ENCODE assay signal across 8 cellular contexts in genomic region chr12:15899282-15899870, GRCh38. TPM values are rescaled to one million over a fixed set of nuclear protein-coding genes. Genes with fewer than 3 reads are reported as not detected.
A peak's percentile ranks its signal among the peaks of the same experiment; 100 is the strongest.
DNase-seq lines count a peak whose midpoint lies in the region; ATAC-seq, FAIRE-seq and TF ChIP-seq lines count a peak whose summit lies in the region.

No MANE protein-coding gene starts in this region.

- H3K27ac ChIP-seq in kidney (ENCODE audit: low read depth in 2 of 2, low read length in 2 of 2), result no peak overlapping the region

- TF ChIP-seq CTCF in GM10248 (IDR thresholded peaks at IDR 0.05; ENCODE audit: control extremely low read depth, extremely low read depth, low read depth, missing control alignments) (peak; percentile 52), WI38 (IDR thresholded peaks at IDR 0.05; ENCODE audit: low read depth, low read length) (peak; percentile 40; the same call in 1 of the 2 replicates), kidney (IDR thresholded peaks at IDR 0.05; ENCODE audit: borderline replicate concordance, extremely low read depth, insufficient read depth) (peak; percentile 40)

- H3K4me3 ChIP-seq in WI38 (ENCODE audit: low read depth, low read length) (no peak overlapping the region), kidney (ENCODE audit: low read length in 2 of 2) (no peak overlapping the region), H7 (ENCODE audit: insufficient read depth, low read depth, low read length) (no peak overlapping the region)

- ATAC-seq in GM19467 (IDR thresholded peaks at IDR 0.05; ENCODE audit: unreplicated experiment), result no peak

- no peak overlapping the region for H3K9ac ChIP-seq in kidney (ENCODE audit: low read length in 2 of 2)

- FAIRE-seq in kidney (lab: Jason Lieb, UNC), result peak; percentile 69

- CTCF ChIA-PET in GM10248 (lab: Yijun Ruan, JAX), result interaction anchor here (0.7 to 7.6 kb wide), 13 partner anchors 10 to 365 kb away, joined by 3 to 97 read pairs (median 4); partner anchors contain the start of genes DERA and STRAP

- H3K36me3 ChIP-seq in kidney (ENCODE audit: control insufficient read depth in 1 of 2, insufficient read depth in 2 of 2, low read length in 2 of 2), result peaks cover 19 to 25% of the 10 kb centered on the region in 2 donors
- peaks cover 24% of the 10 kb centered on the region for H3K36me3 ChIP-seq in H7 (replicated peaks; ENCODE audit: control insufficient read depth, insufficient read depth, low read length)

- POLR2A ChIA-PET in GM10248 (lab: Yijun Ruan, JAX), result interaction anchor here (1.0 kb wide), 1 partner anchor 1130 kb away, joined by 5 read pairs; no protein-coding TSS in a partner anchor

- H3K9me3 ChIP-seq in kidney (ENCODE audit: control insufficient read depth in 1 of 2, low read length in 2 of 2), result no peaks in the 10 kb centered on the region

- H3K27me3 ChIP-seq in H7 (ENCODE audit: control insufficient read depth, insufficient read depth, low read length), result no peaks in the 10 kb centered on the region

- no peaks in the 10 kb centered on the region for H3K4me1 ChIP-seq in kidney (ENCODE audit: control insufficient read depth in 1 of 2, insufficient read depth in 1 of 2, low read depth in 1 of 2, low read length in 2 of 2)

- intact Hi-C loops in kidney (cut with DNase I), result no loop called here

- DNase-seq in AG08395 (ENCODE audit: low spot score) (peak; percentile 22), GM10248 (ENCODE audit: extremely low spot score) (no peak), HT1080 (ENCODE audit: low read depth) (peak; percentile 15), kidney (no peak), H7 (no peak)
- no peak for DNase-seq in activated CD8-positive, alpha-beta memory T cell treated with anti-CD3 and anti-CD28 coated beads, Interleukin-2, amount 50 U/mL, for 48 hours

RNA-seq across cellular contexts. Expression of gene DERA, which starts 11.8 kb away (rescaled TPM):
- total RNA-seq in HT1080 (2014; rRNA removed; shearing (Covaris generic)), result 33.7 and 50.8 TPM in 2 replicates
- 51.6 and 52.5 TPM in 2 replicates for polyA plus RNA-seq in HT1080 (2015; cell fraction: cytosol; rRNA removed)
- polyA plus RNA-seq in HT1080 (2015; cell fraction: nucleus; rRNA removed), result 24.2 and 25.7 TPM in 2 replicates
- total RNA-seq in kidney, result 40.2 TPM
- 59.5 TPM for polyA plus RNA-seq in kidney (ENCODE audit: insufficient read depth, low read depth, low replicate concordance)
- total RNA-seq in H7 (2014; rRNA removed; shearing (Covaris generic)), result 32.9 and 34.7 TPM in 2 replicates

RNA-seq across cellular contexts. Expression of gene STRAP, which starts 17.2 kb away (rescaled TPM):
- 116 and 118 TPM in 2 replicates for total RNA-seq in HT1080 (2014; rRNA removed; shearing (Covaris generic))
- 342 and 365 TPM in 2 replicates for polyA plus RNA-seq in HT1080 (2015; cell fraction: cytosol; rRNA removed)
- polyA plus RNA-seq in HT1080 (2015; cell fraction: nucleus; rRNA removed), result 187 and 200 TPM in 2 replicates
- total RNA-seq in kidney, result 85.9 TPM
- 99.1 TPM for polyA plus RNA-seq in kidney (ENCODE audit: insufficient read depth, low read depth, low replicate concordance)
- 116 and 117 TPM in 2 replicates for total RNA-seq in H7 (2014; rRNA removed; shearing (Covaris generic))

Comparison
In these comparisons a context has a peak if more than half of its experiments do, and no peak if none do; other contexts are left out.
1. DNase-seq: peak in AG08395 (single experiment) and HT1080 (single experiment); none in GM10248 (single experiment), kidney (single experiment), activated CD8-positive, alpha-beta memory T cell treated with anti-CD3 and anti-CD28 coated beads, Interleukin-2, amount 50 U/mL, for 48 hours (single experiment) and H7 (single experiment).
2. Peak in every context shown above with its lines, with median percentiles within 50 percentile points of each other: CTCF ChIP-seq.